Comparison of ENCODE assay signal across 22 cellular contexts in the genomic region with DNA sequence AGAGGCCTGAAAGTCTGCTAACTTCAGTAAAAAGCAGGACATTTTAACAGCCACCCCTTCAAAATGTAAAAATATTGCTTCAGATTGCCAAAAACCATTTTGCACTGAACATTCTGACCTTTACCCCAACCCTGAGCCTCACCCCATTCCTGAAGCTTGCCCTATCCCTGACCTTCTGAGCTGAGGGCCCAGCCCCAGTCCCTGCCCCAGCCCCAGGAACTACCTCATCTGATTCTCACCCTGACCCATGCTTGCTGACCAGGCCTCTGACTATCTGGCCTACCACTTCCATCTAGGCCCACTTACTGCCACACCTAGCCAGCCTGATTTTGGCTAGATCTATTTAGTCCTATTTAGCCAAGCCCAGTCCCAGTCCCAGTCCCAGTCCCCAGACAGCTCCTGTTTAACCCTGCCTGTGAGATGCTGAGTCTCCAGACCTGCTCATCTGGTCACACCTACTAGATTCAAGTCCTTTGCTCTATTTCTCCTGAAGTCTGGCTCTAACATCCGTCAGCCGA. TPM values are rescaled to one million over a fixed set of nuclear protein-coding genes. Genes with fewer than 3 reads are reported as not detected.
"Had no signal": no experiment of that assay in that cellular context is flagged by ENCODE, and none has a peak within 500 bp of the region (broad histone marks: within the 10 kb centered on the region; RNA-seq: fewer than 3 reads in every experiment).

No MANE protein-coding gene starts in this region.

- H3K4me3 Mint-ChIP-seq: activated CD4-positive, alpha-beta T cell treated with anti-CD3 and anti-CD28 coated beads, Interleukin-2, amount 10 ng/mL, durations not matched to agents 24 days and 14 days; activated CD8-positive, alpha-beta T cell treated with anti-CD3 and anti-CD28 coated beads for 36 hours; activated naive CD4-positive, alpha-beta T cell treated with anti-CD3 and anti-CD28 coated beads, Interleukin-2, amount 50 U/mL, for 24 hours; activated T-cell treated with anti-CD3 and anti-CD28 coated beads, Interleukin-2, amount 50 U/mL, for 4 hours; effector memory CD8-positive, alpha-beta T cell; memory B cell; stimulated activated naive CD8-positive, alpha-beta T cell treated with anti-CD3 and anti-CD28 coated beads, Interleukin-15, Interleukin-2, amounts not matched to agents 100 ng/mL and 50 ng/mL, for 24 hours had no signal

- H3K27ac ChIP-seq: ovary had no signal

- H3K4me1 Mint-ChIP-seq: activated CD4-positive, alpha-beta T cell treated with anti-CD3 and anti-CD28 coated beads, Interleukin-2, amount 10 ng/mL, durations not matched to agents 24 days and 14 days; activated naive CD4-positive, alpha-beta T cell treated with anti-CD3 and anti-CD28 coated beads, Interleukin-2, amount 50 U/mL, for 24 hours had no signal

- H3K27ac Mint-ChIP-seq: activated CD4-positive, alpha-beta T cell treated with anti-CD3 and anti-CD28 coated beads, Interleukin-2, amount 10 ng/mL, durations not matched to agents 24 days and 14 days; activated CD8-positive, alpha-beta T cell treated with anti-CD3 and anti-CD28 coated beads for 36 hours; activated naive CD4-positive, alpha-beta T cell treated with anti-CD3 and anti-CD28 coated beads, Interleukin-2, amount 50 U/mL, for 24 hours; effector memory CD8-positive, alpha-beta T cell; memory B cell; stimulated activated naive CD8-positive, alpha-beta T cell treated with anti-CD3 and anti-CD28 coated beads, Interleukin-15, Interleukin-2, amounts not matched to agents 100 ng/mL and 50 ng/mL, for 24 hours had no signal

- DNase-seq: activated CD4-positive, alpha-beta T cell treated with anti-CD3 and anti-CD28 coated beads, Interleukin-2, amount 10 ng/mL, durations not matched to agents 24 days and 14 days; activated CD4-positive, CD25-positive, alpha-beta regulatory T cell; activated CD8-positive, alpha-beta T cell treated with anti-CD3 and anti-CD28 coated beads for 36 hours; activated effector memory CD4-positive, alpha-beta T cell treated with Interleukin-2 at 50 U/mL for 16 hours; activated T-cell treated with anti-CD3 and anti-CD28 coated beads, Interleukin-2, amount 50 U/mL, for 4 hours; effector memory CD8-positive, alpha-beta T cell; foreskin fibroblast; naive B cell; ovary; T1000; trophoblast cell had no signal

- H3K9me3 ChIP-seq: adrenal gland, ovary had no signal

- H3K27me3 ChIP-seq: adrenal gland, ovary had no signal

- H3K4me3 ChIP-seq: adrenal gland, ovary had no signal

- H3K9me3 Mint-ChIP-seq: activated CD4-positive, alpha-beta T cell treated with anti-CD3 and anti-CD28 coated beads, Interleukin-2, amount 10 ng/mL, durations not matched to agents 24 days and 14 days; activated CD8-positive, alpha-beta T cell treated with anti-CD3 and anti-CD28 coated beads for 36 hours; activated naive CD4-positive, alpha-beta T cell treated with anti-CD3 and anti-CD28 coated beads, Interleukin-2, amount 50 U/mL, for 24 hours; activated T-cell treated with anti-CD3 and anti-CD28 coated beads, Interleukin-2, amount 50 U/mL, for 4 hours; effector memory CD8-positive, alpha-beta T cell; memory B cell; stimulated activated naive CD8-positive, alpha-beta T cell treated with anti-CD3 and anti-CD28 coated beads, Interleukin-15, Interleukin-2, amounts not matched to agents 100 ng/mL and 50 ng/mL, for 24 hours had no signal

- H3K36me3 Mint-ChIP-seq: activated naive CD4-positive, alpha-beta T cell treated with anti-CD3 and anti-CD28 coated beads, Interleukin-2, amount 50 U/mL, for 24 hours had no signal

- H3K36me3 ChIP-seq: adrenal gland, ovary had no signal

- H3K27me3 Mint-ChIP-seq: memory B cell, naive B cell had no signal

RNA-seq across cellular contexts. Expression of a gene that starts 33.6 kb away (rescaled TPM):
- total RNA-seq: activated CD4-positive, alpha-beta T cell treated with anti-CD3 and anti-CD28 coated beads, Interleukin-2, amount 10 ng/mL, durations not matched to agents 24 days and 14 days; activated CD8-positive, alpha-beta T cell treated with anti-CD3 and anti-CD28 coated beads for 36 hours; activated T-cell treated with anti-CD3 and anti-CD28 coated beads, Interleukin-2, amount 50 U/mL, for 4 hours; adrenal gland; bronchial epithelial cell; chondrocyte; dermis microvascular lymphatic vessel endothelial cell; kidney epithelial cell; liver; mononuclear cell; ovary; T-helper 1 cell treated with Interleukin-12 subunit alpha and Interleukin-12 subunit beta and Interleukin-4 antibody, amounts not matched to agents 30 ng/mL and 1 ng/mL, for 36 hours had no signal
